In the genomic region with DNA sequence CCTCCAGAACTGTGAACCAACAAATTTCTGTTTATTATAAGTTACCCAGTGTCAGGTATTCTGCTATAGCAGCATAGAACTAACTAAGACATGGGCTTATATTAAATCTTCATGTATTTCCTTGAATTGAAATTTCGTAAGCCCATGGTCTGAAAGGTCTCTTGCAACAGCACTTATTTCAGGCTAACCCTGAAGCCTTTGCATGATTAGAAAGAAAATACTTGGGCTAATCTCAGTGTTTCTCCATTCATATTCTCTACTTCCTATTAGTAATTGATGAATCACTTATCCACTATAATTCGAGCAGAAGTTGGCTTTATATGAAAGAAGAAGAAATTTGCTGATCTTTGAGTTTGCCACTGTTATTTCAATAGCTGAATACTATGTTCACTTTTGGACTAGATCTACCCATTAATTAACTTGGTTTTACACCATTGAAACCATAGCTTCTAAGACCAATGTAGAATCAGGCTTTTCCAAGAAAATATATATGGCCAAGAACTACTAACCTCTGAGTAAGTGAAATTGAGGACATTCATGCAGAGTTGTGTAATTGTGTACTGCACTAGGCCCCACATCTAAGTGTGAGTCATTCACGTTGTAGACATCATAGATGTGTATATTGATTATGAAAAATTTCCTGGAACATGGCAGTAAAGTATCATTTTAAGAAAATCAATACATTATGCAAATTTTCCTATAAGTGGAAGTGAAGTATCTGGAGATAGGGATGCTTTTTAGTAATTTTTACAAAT, we compare ENCODE assay signal across 19 cellular contexts.
DNase-seq lines count a peak whose midpoint lies in the region; ATAC-seq, FAIRE-seq and TF ChIP-seq lines count a peak whose summit lies in the region.
"Had no signal": no experiment of that assay in that cellular context is flagged by ENCODE, and none has a peak within 500 bp of the region (broad histone marks: within the 10 kb centered on the region; RNA-seq: fewer than 3 reads in every experiment).

No MANE protein-coding gene starts in this region.

- no peaks in the 10 kb centered on the region for H3K4me1 ChIP-seq in A549
- H3K4me1 ChIP-seq: Peyer's patch had no signal

- no peak overlapping the region for H3K4me3 ChIP-seq in A549
- no peak overlapping the region for H3K4me3 ChIP-seq in bronchial epithelial cell (ENCODE audit: low read depth, low read length)
- no peak overlapping the region for H3K4me3 ChIP-seq in fibroblast of pulmonary artery (replicated peaks; ENCODE audit: low read depth, low read length)
- H3K4me3 ChIP-seq: GM23338 had no signal

- 6% methylated on average over 3 of the region's 3 CpGs for WGBS in A549 (ENCODE audit: missing lambda C conversion rate)

- no peak for TF ChIP-seq RAD21 in A549 (conservative IDR thresholded peaks at IDR 0.05 in 1 of 2, IDR thresholded peaks at IDR 0.05 in 1 of 2)

- ATAC-seq in A549, result no peak
- ATAC-seq: GM23338, HCT116 had no signal

- DNase-seq in A549 (ENCODE audit: low read depth in 1 of 2, low spot score in 1 of 2) (no peak), HS-5 (ENCODE audit: low read depth) (peak; percentile 33), bronchial epithelial cell (ENCODE audit: low read depth) (peak; percentile 4), fibroblast of pulmonary artery (ENCODE audit: low read depth) (peak; percentile 75), NCI-H510A treated with DMSO at 0.1 percent for 48 hours (lab: John Stamatoyannopoulos, UW) (no peak), NCI-H82 treated with DMSO at 0.1 percent for 48 hours (lab: John Stamatoyannopoulos, UW; ENCODE audit: unreplicated experiment) (no peak), hepatic stellate cell (ENCODE audit: low spot score) (no peak)
- DNase-seq: GF-D8, KBM-7, NCI-H1048, NCI-H2081 treated with DMSO at 0.1 percent for 48 hours, NCI-H510A, Peyer's patch, SHP77 had no signal

- no peaks in the 10 kb centered on the region for H3K9me3 ChIP-seq in A549

- POLR2A ChIA-PET in A549 (lab: Yijun Ruan, JAX), result no interaction called here

- H3K4me2 ChIP-seq in A549, result no peak overlapping the region
- H3K4me2 ChIP-seq: GM23338 had no signal

- CTCF ChIA-PET in A549 (lab: Yijun Ruan, JAX), result no interaction called here

- TF ChIP-seq CTCF in A549 (IDR thresholded peaks at IDR 0.05) (no peak), bronchial epithelial cell (IDR thresholded peaks at IDR 0.05; ENCODE audit: insufficient read depth, low read length, severe bottlenecking) (no peak), fibroblast of pulmonary artery (IDR thresholded peaks at IDR 0.05; ENCODE audit: low read length, missing control alignments) (no peak)

- FAIRE-seq in A549 (lab: Jason Lieb, UNC) (no peak), bronchial epithelial cell (lab: Jason Lieb, UNC) (no peak)
- FAIRE-seq: GM12891, GM18507 had no signal

- H3K36me3 ChIP-seq in bronchial epithelial cell (ENCODE audit: control insufficient read depth, insufficient read depth, low read length), result no peaks in the 10 kb centered on the region
- H3K36me3 ChIP-seq: Peyer's patch had no signal

- no peak for TF ChIP-seq POLR2A in A549 (IDR thresholded peaks at IDR 0.05; ENCODE audit: low read length)

- H3K27ac ChIP-seq in A549, result no peak overlapping the region
- H3K27ac ChIP-seq: C4-2B, Peyer's patch had no signal

- TF ChIP-seq EP300 in A549 (IDR thresholded peaks at IDR 0.05), result no peak

- no peaks in the 10 kb centered on the region for H3K27me3 ChIP-seq in bronchial epithelial cell (ENCODE audit: control insufficient read depth, insufficient read depth, low read length)
- H3K27me3 ChIP-seq: Peyer's patch had no signal

TF ChIP-seq in A549, 52 proteins besides CTCF, POLR2A, EP300 and RAD21:
- peak; percentile 42 for TF ChIP-seq MAFK (IDR thresholded peaks at IDR 0.05; ENCODE audit: partially characterized antibody)
- no peak for TF ChIP-seq RARB (CRISPR knock-in tag; IDR thresholded peaks at IDR 0.05)

Comparison
In these comparisons a context has a peak if more than half of its experiments do, and no peak if none do; other contexts are left out.
1. DNase-seq: peak in HS-5 (single experiment), bronchial epithelial cell (single experiment) and fibroblast of pulmonary artery (single experiment); none in A549 (0 of 2), NCI-H510A treated with DMSO at 0.1 percent for 48 hours (single experiment), NCI-H82 treated with DMSO at 0.1 percent for 48 hours (single experiment) and hepatic stellate cell (single experiment).